ENCODE assay signal across 1 cellular context in genomic region chr19:2462635-2463421, GRCh38.
A peak's percentile ranks its signal among the peaks of the same experiment; 100 is the strongest.
TF ChIP-seq lines count a peak whose summit lies in the region.

No MANE protein-coding gene starts in this region.

TF ChIP-seq in HepG2, 621 proteins besides CTCF, POLR2A, EP300 and RAD21 (continued from another document and continues in another):
- TF ChIP-seq LBX2 (CRISPR knock-in tag; IDR thresholded peaks at IDR 0.05; ENCODE audit: borderline replicate concordance), result no peak
- TF ChIP-seq PREB (CRISPR knock-in tag; IDR thresholded peaks at IDR 0.05), result no peak
- TF ChIP-seq CAMTA2 (CRISPR knock-in tag; IDR thresholded peaks at IDR 0.05; ENCODE audit: borderline replicate concordance), result peak; percentile 86; the same call in 1 of the 2 replicates
- TF ChIP-seq ZNF432 (CRISPR knock-in tag; IDR thresholded peaks at IDR 0.05; ENCODE audit: borderline replicate concordance), result no peak
- TF ChIP-seq RXRA (CRISPR knock-in tag; IDR thresholded peaks at IDR 0.05), result peak; percentile 89
- peak; percentile 77 for TF ChIP-seq ZNF747 (CRISPR knock-in tag; IDR thresholded peaks at IDR 0.05; ENCODE audit: borderline replicate concordance)
- peak; percentile 48 for TF ChIP-seq SOX5 (CRISPR knock-in tag; IDR thresholded peaks at IDR 0.05; ENCODE audit: borderline replicate concordance)
- no peak for TF ChIP-seq GPBP1L1 (CRISPR knock-in tag; IDR thresholded peaks at IDR 0.05)
- no peak for TF ChIP-seq CSRNP2 (CRISPR knock-in tag; conservative IDR thresholded peaks at IDR 0.05; ENCODE audit: low read depth)
- peak; percentile 92; the same call in 1 of the 2 replicates for TF ChIP-seq ZNF136 (CRISPR knock-in tag; IDR thresholded peaks at IDR 0.05; ENCODE audit: low read depth)
- no peak for TF ChIP-seq ELK4 (CRISPR knock-in tag; IDR thresholded peaks at IDR 0.05; ENCODE audit: borderline replicate concordance)
- no peak; the same call in 1 of the 2 replicates for TF ChIP-seq SUZ12 (IDR thresholded peaks at IDR 0.05; ENCODE audit: low read depth, low read length)
- no peak for TF ChIP-seq PHB2 (IDR thresholded peaks at IDR 0.05; ENCODE audit: partially characterized antibody)
- no peak for TF ChIP-seq HDAC6 (IDR thresholded peaks at IDR 0.05; ENCODE audit: low read depth, low read length)
- TF ChIP-seq ZNF580 (CRISPR knock-in tag; IDR thresholded peaks at IDR 0.05; ENCODE audit: borderline replicate concordance, low read depth), result peak; percentile 55; the same call in 1 of the 2 replicates
- TF ChIP-seq FOSL2 (CRISPR knock-in tag; IDR thresholded peaks at IDR 0.05), result peak; percentile 33; the same call in 1 of the 2 replicates
- no peak for TF ChIP-seq ZNF260 (CRISPR knock-in tag; IDR thresholded peaks at IDR 0.05; ENCODE audit: borderline replicate concordance, low read depth)
- TF ChIP-seq KAT8 (CRISPR knock-in tag; IDR thresholded peaks at IDR 0.05), result peak; percentile 90
- TF ChIP-seq ZNF777 (CRISPR knock-in tag; IDR thresholded peaks at IDR 0.05), result 0 out of 2 replicates have a peak, but pooled peaks have one; percentile 44
- TF ChIP-seq SRSF9 (IDR thresholded peaks at IDR 0.05; ENCODE audit: borderline replicate concordance, insufficient read depth, low read depth, low read length, poor library complexity, severe bottlenecking), result no peak
- no peak for TF ChIP-seq TOE1 (CRISPR knock-in tag; IDR thresholded peaks at IDR 0.05)
- 0 out of 2 replicates have a peak, but pooled peaks have one; percentile 48 for TF ChIP-seq ZNF83 (CRISPR knock-in tag; IDR thresholded peaks at IDR 0.05; ENCODE audit: borderline replicate concordance)
- TF ChIP-seq KDM3A (CRISPR knock-in tag; IDR thresholded peaks at IDR 0.05; ENCODE audit: low read depth), result peak; percentile 94; the same call in 1 of the 2 replicates
- 0 out of 2 replicates have a peak, but pooled peaks have one; percentile 61 for TF ChIP-seq MBNL3 (CRISPR knock-in tag; conservative IDR thresholded peaks at IDR 0.05)
- peak; percentile 54; the same call in 1 of the 2 replicates for TF ChIP-seq CBX5 (CRISPR knock-in tag; IDR thresholded peaks at IDR 0.05; ENCODE audit: borderline replicate concordance)
- TF ChIP-seq ZNF773 (CRISPR knock-in tag; IDR thresholded peaks at IDR 0.05; ENCODE audit: borderline replicate concordance), result 0 out of 2 replicates have a peak, but pooled peaks have one; percentile 42
- TF ChIP-seq ZNF333 (CRISPR knock-in tag; IDR thresholded peaks at IDR 0.05; ENCODE audit: borderline replicate concordance), result peak; percentile 71; the same call in 1 of the 2 replicates
- peak; percentile 63; the same call in 1 of the 2 replicates for TF ChIP-seq ATF1 (CRISPR knock-in tag; IDR thresholded peaks at IDR 0.05)
- no peak for TF ChIP-seq CHD4 (IDR thresholded peaks at IDR 0.05; ENCODE audit: borderline replicate concordance, low read length)
- peak; percentile 78 for TF ChIP-seq ZNF543 (CRISPR knock-in tag; IDR thresholded peaks at IDR 0.05)
- TF ChIP-seq ZNF609 (CRISPR knock-in tag; IDR thresholded peaks at IDR 0.05; ENCODE audit: borderline replicate concordance), result peak; percentile 64
- peak; percentile 42; the same call in 1 of the 2 replicates for TF ChIP-seq KMT2B (CRISPR knock-in tag; IDR thresholded peaks at IDR 0.05)
- TF ChIP-seq NPAS2 (CRISPR knock-in tag; IDR thresholded peaks at IDR 0.05; ENCODE audit: borderline replicate concordance), result no peak
- peak; percentile 95 for TF ChIP-seq GFI1 (CRISPR knock-in tag; IDR thresholded peaks at IDR 0.05; ENCODE audit: borderline replicate concordance)
- TF ChIP-seq ZSCAN31 (CRISPR knock-in tag; IDR thresholded peaks at IDR 0.05; ENCODE audit: low read depth), result peak; percentile 75; the same call in 1 of the 2 replicates
- TF ChIP-seq U2AF1 (optimal IDR thresholded peaks at IDR 0.05; ENCODE audit: low read depth, low read length), result peak; percentile 94
- peak; percentile 81; the same call in 1 of the 2 replicates for TF ChIP-seq ZNF703 (CRISPR knock-in tag; IDR thresholded peaks at IDR 0.05; ENCODE audit: borderline replicate concordance)
- TF ChIP-seq CCDC6 (CRISPR knock-in tag; IDR thresholded peaks at IDR 0.05), result peak; percentile 85
- peak; percentile 74 for TF ChIP-seq ARID5B (CRISPR knock-in tag; IDR thresholded peaks at IDR 0.05)
- TF ChIP-seq ZNF788 (CRISPR knock-in tag; IDR thresholded peaks at IDR 0.05; ENCODE audit: borderline replicate concordance), result peak; percentile 92; the same call in 1 of the 2 replicates
- TF ChIP-seq ZNF687 (CRISPR knock-in tag; IDR thresholded peaks at IDR 0.05), result peak; percentile 90
- peak; percentile 53 for TF ChIP-seq HNRNPLL (IDR thresholded peaks at IDR 0.05; ENCODE audit: low read depth, low read length, poor library complexity, severe bottlenecking)
- peak; percentile 71 for TF ChIP-seq PHF8 (CRISPR knock-in tag; IDR thresholded peaks at IDR 0.05)
- no peak for TF ChIP-seq ZNF672 (CRISPR knock-in tag; IDR thresholded peaks at IDR 0.05)
